31 cellular contexts compared by ENCODE assay signal in the genomic region with DNA sequence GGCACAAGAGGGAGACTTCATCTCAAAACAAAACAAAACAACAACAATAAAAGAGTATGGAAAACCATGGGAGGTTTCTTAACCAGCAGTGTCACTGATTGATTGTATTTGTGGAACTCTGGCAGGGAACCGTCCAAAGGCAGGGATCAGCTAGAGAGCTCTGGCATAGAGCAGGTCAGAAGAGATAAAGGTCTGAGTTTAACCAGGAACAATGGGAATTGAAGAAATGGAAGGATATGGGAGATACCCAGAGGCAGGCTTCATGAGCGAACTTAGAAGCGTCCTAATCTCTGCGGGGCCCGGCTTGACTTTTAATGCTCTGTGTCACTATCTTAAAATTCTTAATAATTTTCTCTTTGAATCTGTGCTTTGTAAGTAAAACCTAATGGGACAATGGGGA.
"Had no signal": no experiment of that assay in that cellular context is flagged by ENCODE, and none has a peak within 500 bp of the region (broad histone marks: within the 10 kb centered on the region; RNA-seq: fewer than 3 reads in every experiment).

No MANE protein-coding gene starts in this region.

- H3K27ac ChIP-seq: brain microvascular endothelial cell, epithelial cell of prostate, esophagus squamous epithelium, gastroesophageal sphincter, WERI-Rb-1 had no signal

- H3K36me3 ChIP-seq: brain microvascular endothelial cell, esophagus squamous epithelium, gastroesophageal sphincter, WERI-Rb-1 had no signal

- H3K36me3 Mint-ChIP-seq: activated naive CD8-positive, alpha-beta T cell had no signal

- H3K9me3 ChIP-seq: esophagus squamous epithelium, gastroesophageal sphincter had no signal

- H3K27ac Mint-ChIP-seq: activated B cell treated with CpG ODN at 0.5 μM for 24 hours; activated CD8-positive, alpha-beta T cell treated with anti-CD3 and anti-CD28 coated beads for 36 hours; activated naive CD8-positive, alpha-beta T cell; activated T-helper 17 cell treated with anti-CD3 and anti-CD28 coated beads, Interleukin-2, amount 50 U/mL, for 72 hours; effector memory CD8-positive, alpha-beta T cell; T-helper 17 cell; T-helper 2 cell treated with Interferon-gamma antibody and Interleukin-4, amounts not matched to agents 5 μg/mL and 100 μg/mL, for 36 hours had no signal

- H3K4me3 Mint-ChIP-seq: activated B cell treated with CpG ODN at 0.5 μM for 24 hours; activated CD8-positive, alpha-beta T cell treated with anti-CD3 and anti-CD28 coated beads for 36 hours; activated naive CD8-positive, alpha-beta T cell; activated T-cell treated with anti-CD3 and anti-CD28 coated beads, Interleukin-2, amount 50 U/mL, for 4 hours; activated T-helper 17 cell treated with anti-CD3 and anti-CD28 coated beads, Interleukin-2, amount 50 U/mL, for 72 hours; central memory CD8-positive, alpha-beta T cell; effector memory CD8-positive, alpha-beta T cell; T-helper 17 cell; T-helper 2 cell treated with Interferon-gamma antibody and Interleukin-4, amounts not matched to agents 5 μg/mL and 100 μg/mL, for 36 hours had no signal

- H3K27me3 ChIP-seq: brain microvascular endothelial cell, esophagus squamous epithelium, gastroesophageal sphincter had no signal

- H3K4me3 ChIP-seq: esophagus squamous epithelium, gastroesophageal sphincter had no signal

- ATAC-seq: activated CD4-positive, CD25-positive, alpha-beta regulatory T cell treated with anti-CD3 and anti-CD28 coated beads, Interleukin-2, amount 50 U/mL, for 24 hours; activated CD8-positive, alpha-beta T cell treated with anti-CD3 and anti-CD28 coated beads for 36 hours; activated T-cell treated with anti-CD3 and anti-CD28 coated beads, Interleukin-2, amount 50 U/mL, for 4 hours; activated T-helper 17 cell treated with anti-CD3 and anti-CD28 coated beads, Interleukin-2, amount 50 U/mL, for 72 hours; effector memory CD8-positive, alpha-beta T cell; gastroesophageal sphincter; T-helper 17 cell had no signal

- H3K27me3 Mint-ChIP-seq: activated B cell treated with CpG ODN at 0.5 μM for 24 hours had no signal

- DNase-seq: activated B cell treated with CpG ODN at 0.5 μM for 24 hours; activated CD4-positive, alpha-beta T cell treated with anti-CD3 and anti-CD28 coated beads for 48 hours; activated CD4-positive, alpha-beta T cell treated with anti-CD3 and anti-CD28 coated beads, Interleukin-2, amount 50 U/mL, for 1 hour; activated CD4-positive, alpha-beta T cell treated with anti-CD3 and anti-CD28 coated beads, Interleukin-2, amount 50 U/mL, for 48 hours; activated CD8-positive, alpha-beta memory T cell treated with anti-CD3 and anti-CD28 coated beads for 24 hours; activated CD8-positive, alpha-beta T cell treated with anti-CD3 and anti-CD28 coated beads for 36 hours; activated effector memory CD4-positive, alpha-beta T cell treated with Interleukin-2 at 50 U/mL for 16 hours; activated gamma-delta T cell treated with Interleukin-2 at 50 U/mL for 16 hours; activated naive CD4-positive, alpha-beta T cell treated with anti-CD3 and anti-CD28 coated beads, Interleukin-2, amount 50 U/mL, for 16 hours; activated naive CD4-positive, alpha-beta T cell treated with Interleukin-2 at 50 U/mL for 16 hours; activated T-cell treated with anti-CD3 and anti-CD28 coated beads, Interleukin-2, amount 50 U/mL, for 4 hours; amniotic stem cell; anterior cingulate cortex; brain microvascular endothelial cell; cortex of kidney; dermis blood vessel endothelial cell; effector CD4-positive, alpha-beta T cell; effector memory CD8-positive, alpha-beta T cell; esophagus squamous epithelium; foreskin melanocyte; head of caudate nucleus; T-helper 17 cell; T1000; WERI-Rb-1 had no signal

- H3K4me1 ChIP-seq: esophagus squamous epithelium, gastroesophageal sphincter had no signal

- H3K9me3 Mint-ChIP-seq: activated B cell treated with CpG ODN at 0.5 μM for 24 hours; activated CD8-positive, alpha-beta T cell treated with anti-CD3 and anti-CD28 coated beads for 36 hours; activated T-cell treated with anti-CD3 and anti-CD28 coated beads, Interleukin-2, amount 50 U/mL, for 4 hours; activated T-helper 17 cell treated with anti-CD3 and anti-CD28 coated beads, Interleukin-2, amount 50 U/mL, for 72 hours; central memory CD8-positive, alpha-beta T cell; effector memory CD8-positive, alpha-beta T cell; T-helper 2 cell treated with Interferon-gamma antibody and Interleukin-4, amounts not matched to agents 5 μg/mL and 100 μg/mL, for 36 hours had no signal
